Comparison of ENCODE assay signal across 2 cellular contexts in the genomic region with DNA sequence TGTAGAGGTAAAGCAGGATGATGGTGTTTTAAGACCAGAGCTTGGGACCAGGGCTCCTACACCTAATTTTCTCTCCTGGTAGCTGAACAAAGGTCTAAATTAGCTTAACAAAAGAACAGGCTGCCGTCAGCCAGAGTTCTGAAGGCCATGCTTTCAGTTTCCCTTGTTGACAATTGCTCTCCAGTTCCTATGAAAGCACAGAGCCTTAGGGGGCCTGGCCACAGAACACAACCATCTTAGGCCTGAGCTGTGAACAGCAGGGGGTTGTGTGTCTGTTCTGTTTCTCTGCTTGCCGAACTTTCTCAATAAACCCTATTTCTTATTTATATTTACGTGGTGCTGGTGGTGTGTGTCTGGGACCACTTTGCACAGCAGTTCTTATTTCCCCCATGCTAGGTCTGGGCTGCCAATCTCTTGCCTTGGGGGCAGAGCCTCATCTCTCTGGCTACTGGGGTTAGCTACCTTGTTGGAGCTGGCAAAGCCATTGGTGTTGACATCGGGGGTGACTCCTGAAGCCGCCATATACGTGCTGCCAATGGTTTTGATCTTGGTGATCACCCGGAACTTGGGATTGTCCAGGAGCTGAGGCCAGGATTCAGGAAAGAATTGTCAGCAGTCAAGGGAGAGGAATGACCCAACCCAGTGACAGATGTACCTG.
TF ChIP-seq lines count a peak whose summit lies in the region.

No MANE protein-coding gene starts in this region.

TF ChIP-seq in A549, 52 proteins besides CTCF, POLR2A, EP300 and RAD21 (continued from another document):
- TF ChIP-seq NFE2L2 (conservative IDR thresholded peaks at IDR 0.05; ENCODE audit: low read length), result no peak
- TF ChIP-seq ZSCAN20 (CRISPR knock-in tag; IDR thresholded peaks at IDR 0.05), result no peak
- TF ChIP-seq MYC (IDR thresholded peaks at IDR 0.05; ENCODE audit: borderline replicate concordance, low read length), result no peak

TF ChIP-seq in SK-N-SH treated with all-trans-retinoic acid at 6 μM for 48 hours, 23 proteins besides CTCF, POLR2A, EP300 and RAD21 (continued from another document):
- no peak for TF ChIP-seq PATZ1 (CRISPR knock-in tag; IDR thresholded peaks at IDR 0.05; ENCODE audit: borderline replicate concordance)
- no peak for TF ChIP-seq BACH2 (CRISPR knock-in tag; IDR thresholded peaks at IDR 0.05; ENCODE audit: borderline replicate concordance)
- TF ChIP-seq PPARA (CRISPR knock-in tag; IDR thresholded peaks at IDR 0.05; ENCODE audit: borderline replicate concordance), result no peak
- no peak for TF ChIP-seq SNAI2 (CRISPR knock-in tag; IDR thresholded peaks at IDR 0.05)
- no peak for TF ChIP-seq ZFP30 (CRISPR knock-in tag; IDR thresholded peaks at IDR 0.05)
- TF ChIP-seq RARB (CRISPR knock-in tag; IDR thresholded peaks at IDR 0.05), result no peak
- no peak for TF ChIP-seq TCF4 (CRISPR knock-in tag; IDR thresholded peaks at IDR 0.05; ENCODE audit: borderline replicate concordance)
- no peak for TF ChIP-seq ISL1 (CRISPR knock-in tag; IDR thresholded peaks at IDR 0.05)
- TF ChIP-seq ESRRG (CRISPR knock-in tag; IDR thresholded peaks at IDR 0.05), result no peak
- TF ChIP-seq, protein P1, sequence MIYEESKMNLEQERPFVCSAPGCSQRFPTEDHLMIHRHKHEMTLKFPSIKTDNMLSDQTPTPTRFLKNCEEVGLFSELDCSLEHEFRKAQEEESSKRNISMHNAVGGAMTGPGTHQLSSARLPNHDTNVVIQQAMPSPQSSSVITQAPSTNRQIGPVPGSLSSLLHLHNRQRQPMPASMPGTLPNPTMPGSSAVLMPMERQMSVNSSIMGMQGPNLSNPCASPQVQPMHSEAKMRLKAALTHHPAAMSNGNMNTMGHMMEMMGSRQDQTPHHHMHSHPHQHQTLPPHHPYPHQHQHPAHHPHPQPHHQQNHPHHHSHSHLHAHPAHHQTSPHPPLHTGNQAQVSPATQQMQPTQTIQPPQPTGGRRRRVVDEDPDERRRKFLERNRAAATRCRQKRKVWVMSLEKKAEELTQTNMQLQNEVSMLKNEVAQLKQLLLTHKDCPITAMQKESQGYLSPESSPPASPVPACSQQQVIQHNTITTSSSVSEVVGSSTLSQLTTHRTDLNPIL (CRISPR knock-in tag; IDR thresholded peaks at IDR 0.05; ENCODE audit: low read depth), result no peak
- TF ChIP-seq ZNF70 (CRISPR knock-in tag; IDR thresholded peaks at IDR 0.05), result no peak
- TF ChIP-seq POU6F1 (CRISPR knock-in tag; IDR thresholded peaks at IDR 0.05; ENCODE audit: borderline replicate concordance, low read depth), result no peak
- TF ChIP-seq TOX (CRISPR knock-in tag; IDR thresholded peaks at IDR 0.05; ENCODE audit: borderline replicate concordance), result no peak
- no peak for TF ChIP-seq ZC3H10 (CRISPR knock-in tag; IDR thresholded peaks at IDR 0.05)
- no peak for TF ChIP-seq ARNTL (CRISPR knock-in tag; IDR thresholded peaks at IDR 0.05; ENCODE audit: borderline replicate concordance, low read depth)
- TF ChIP-seq, protein P2, sequence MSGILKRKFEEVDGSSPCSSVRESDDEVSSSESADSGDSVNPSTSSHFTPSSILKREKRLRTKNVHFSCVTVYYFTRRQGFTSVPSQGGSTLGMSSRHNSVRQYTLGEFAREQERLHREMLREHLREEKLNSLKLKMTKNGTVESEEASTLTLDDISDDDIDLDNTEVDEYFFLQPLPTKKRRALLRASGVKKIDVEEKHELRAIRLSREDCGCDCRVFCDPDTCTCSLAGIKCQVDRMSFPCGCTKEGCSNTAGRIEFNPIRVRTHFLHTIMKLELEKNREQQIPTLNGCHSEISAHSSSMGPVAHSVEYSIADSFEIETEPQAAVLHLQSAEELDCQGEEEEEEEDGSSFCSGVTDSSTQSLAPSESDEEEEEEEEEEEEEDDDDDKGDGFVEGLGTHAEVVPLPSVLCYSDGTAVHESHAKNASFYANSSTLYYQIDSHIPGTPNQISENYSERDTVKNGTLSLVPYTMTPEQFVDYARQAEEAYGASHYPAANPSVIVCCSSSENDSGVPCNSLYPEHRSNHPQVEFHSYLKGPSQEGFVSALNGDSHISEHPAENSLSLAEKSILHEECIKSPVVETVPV (CRISPR knock-in tag; IDR thresholded peaks at IDR 0.05), result no peak
- TF ChIP-seq, protein P3, sequence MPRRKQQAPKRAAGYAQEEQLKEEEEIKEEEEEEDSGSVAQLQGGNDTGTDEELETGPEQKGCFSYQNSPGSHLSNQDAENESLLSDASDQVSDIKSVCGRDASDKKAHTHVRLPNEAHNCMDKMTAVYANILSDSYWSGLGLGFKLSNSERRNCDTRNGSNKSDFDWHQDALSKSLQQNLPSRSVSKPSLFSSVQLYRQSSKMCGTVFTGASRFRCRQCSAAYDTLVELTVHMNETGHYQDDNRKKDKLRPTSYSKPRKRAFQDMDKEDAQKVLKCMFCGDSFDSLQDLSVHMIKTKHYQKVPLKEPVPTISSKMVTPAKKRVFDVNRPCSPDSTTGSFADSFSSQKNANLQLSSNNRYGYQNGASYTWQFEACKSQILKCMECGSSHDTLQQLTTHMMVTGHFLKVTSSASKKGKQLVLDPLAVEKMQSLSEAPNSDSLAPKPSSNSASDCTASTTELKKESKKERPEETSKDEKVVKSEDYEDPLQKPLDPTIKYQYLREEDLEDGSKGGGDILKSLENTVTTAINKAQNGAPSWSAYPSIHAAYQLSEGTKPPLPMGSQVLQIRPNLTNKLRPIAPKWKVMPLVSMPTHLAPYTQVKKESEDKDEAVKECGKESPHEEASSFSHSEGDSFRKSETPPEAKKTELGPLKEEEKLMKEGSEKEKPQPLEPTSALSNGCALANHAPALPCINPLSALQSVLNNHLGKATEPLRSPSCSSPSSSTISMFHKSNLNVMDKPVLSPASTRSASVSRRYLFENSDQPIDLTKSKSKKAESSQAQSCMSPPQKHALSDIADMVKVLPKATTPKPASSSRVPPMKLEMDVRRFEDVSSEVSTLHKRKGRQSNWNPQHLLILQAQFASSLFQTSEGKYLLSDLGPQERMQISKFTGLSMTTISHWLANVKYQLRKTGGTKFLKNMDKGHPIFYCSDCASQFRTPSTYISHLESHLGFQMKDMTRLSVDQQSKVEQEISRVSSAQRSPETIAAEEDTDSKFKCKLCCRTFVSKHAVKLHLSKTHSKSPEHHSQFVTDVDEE (CRISPR knock-in tag; IDR thresholded peaks at IDR 0.05), result no peak
TF ChIP-seq in SK-N-SH treated with all-trans-retinoic acid at 6 μM for 48 hours: peak in this region for 0.
